In the genomic region with DNA sequence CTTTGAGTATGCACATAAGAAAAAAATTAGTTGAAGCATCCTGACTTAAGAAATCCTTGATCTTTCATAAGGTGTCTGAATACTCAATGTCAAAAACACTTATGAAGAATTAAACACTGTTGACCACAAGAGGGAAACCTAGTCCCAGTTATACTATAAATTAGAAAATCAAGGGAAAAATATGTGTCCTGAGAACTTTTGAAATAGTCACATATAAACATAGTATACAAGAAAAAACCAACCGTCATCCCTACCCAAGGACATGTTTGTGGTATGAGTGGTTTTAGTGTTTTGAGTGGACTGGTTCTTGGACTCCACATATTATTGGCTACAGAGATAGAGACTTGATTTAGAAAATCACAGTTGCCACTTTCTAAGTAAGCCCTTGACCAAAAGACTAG, we compare ENCODE assay signal across 8 cellular contexts. TPM values are rescaled to one million over a fixed set of nuclear protein-coding genes. Genes with fewer than 3 reads are reported as not detected.
DNase-seq lines count a peak whose midpoint lies in the region; ATAC-seq and TF ChIP-seq lines count a peak whose summit lies in the region.

No MANE protein-coding gene starts in this region.

- DNase-seq in heart right ventricle = no peak
- DNase-seq in cardiac septum (ENCODE audit: low spot score) = no peak
- peak; percentile 60 for DNase-seq in RKO (ENCODE audit: low spot score)
- DNase-seq in fibroblast of villous mesenchyme (ENCODE audit: low read depth) = peak; percentile 44
- DNase-seq in thyroid gland = no peak
- DNase-seq in activated naive CD4-positive, alpha-beta T cell (lab: John Stamatoyannopoulos, UW) = no peak

- peak in 8 of 9 donors; percentile 17 to 67 (median 60) for TF ChIP-seq CTCF in heart right ventricle (IDR thresholded peaks at IDR 0.05)
- TF ChIP-seq CTCF in fibroblast of villous mesenchyme (IDR thresholded peaks at IDR 0.05; ENCODE audit: insufficient read depth, low read depth, low read length) = peak; percentile 38
- TF ChIP-seq CTCF in thyroid gland (IDR thresholded peaks at IDR 0.05) = peak in 5 of 6 experiments; percentile 27 to 79 (median 53)

- 5 to 16% methylated on average over 1 of the region's 1 CpG for WGBS in heart right ventricle, 2 donors
- WGBS in thyroid gland, 2 donors = 0 to 2% methylated on average over 1 of the region's 1 CpG

- no peak overlapping the region for H3K4me3 ChIP-seq in heart right ventricle
- no peak overlapping the region for H3K4me3 ChIP-seq in fibroblast of villous mesenchyme (ENCODE audit: low read depth, low read length)
- H3K4me3 ChIP-seq in thyroid gland (replicated peaks in 1 of 3) = no peak overlapping the region

- H3K9me3 ChIP-seq in heart right ventricle (no peaks in the 10 kb centered on the region), thyroid gland (no peaks in the 10 kb centered on the region)

- H3K27me3 ChIP-seq in heart right ventricle = peaks cover 0 to 8% (median 0%) of the 10 kb centered on the region in 7 donors
- H3K27me3 ChIP-seq in thyroid gland = no peaks in the 10 kb centered on the region

- no peaks in the 10 kb centered on the region for H3K36me3 ChIP-seq in heart right ventricle
- H3K36me3 ChIP-seq in thyroid gland = no peaks in the 10 kb centered on the region

- H3K4me1 ChIP-seq in heart right ventricle (peaks cover 0 to 4% (median 0%) of the 10 kb centered on the region in 9 donors), thyroid gland (no peaks in the 10 kb centered on the region)

- intact Hi-C loops in heart right ventricle (cut with DNase I) = loop anchor here in 6 of 10 donors (1.0 to 10.0 kb wide), 8 partner anchors 183 to 435 kb away; no protein-coding TSS in a partner anchor
- intact Hi-C loops in cardiac septum (cut with DNase I) = loop anchor here (5.0 kb wide), 2 partner anchors 265 to 355 kb away; no protein-coding TSS in a partner anchor
- intact Hi-C loops in thyroid gland (cut with DNase I) = no loop called here

- ATAC-seq in heart right ventricle (no peak), GM21786 (IDR thresholded peaks at IDR 0.05; ENCODE audit: unreplicated experiment) (no peak), GM19397 (IDR thresholded peaks at IDR 0.05; ENCODE audit: unreplicated experiment) (no peak)

- no peak for TF ChIP-seq POLR2A in thyroid gland (IDR thresholded peaks at IDR 0.05)

- H3K27ac ChIP-seq in heart right ventricle = no peak overlapping the region
- H3K27ac ChIP-seq in thyroid gland = no peak overlapping the region

RNA-seq across cellular contexts. Expression of gene HLA-DRA, which starts 7.6 kb away (rescaled TPM):
- 100 to 1,000 TPM in 4 of 10 donors, 10 to 100 TPM in 6; 32.0 to 846 (median 94.7) TPM for total RNA-seq in heart right ventricle
- 10 to 100 TPM; 49.7 to 93.5 TPM for polyA plus RNA-seq in heart right ventricle
- total RNA-seq in cardiac septum = 94.0 TPM
- not detected in 2 replicates for total RNA-seq in fibroblast of villous mesenchyme
- total RNA-seq in thyroid gland = 100 to 1,000 TPM in 2 of 4 donors, 10 to 100 TPM in 2; 53.0 to 162 (median 106) TPM

RNA-seq across cellular contexts. Expression of gene BTNL2, which starts 25.1 kb away (rescaled TPM):
- total RNA-seq in heart right ventricle (not detected), cardiac septum (not detected), fibroblast of villous mesenchyme (not detected in 2 replicates), thyroid gland (not detected)
- not detected for polyA plus RNA-seq in heart right ventricle

Comparison
In these comparisons a context has a peak if more than half of its experiments do, and no peak if none do; other contexts are left out.
1. DNase-seq: peak in RKO (single experiment) and fibroblast of villous mesenchyme (single experiment); none in heart right ventricle (0 of 2), cardiac septum (single experiment), thyroid gland (0 of 2) and activated naive CD4-positive, alpha-beta T cell (0 of 4).
2. RNA of gene HLA-DRA, which starts 7.6 kb away (total RNA-seq): 53.0 to 162 TPM in thyroid gland, 32.0 to 846 TPM in heart right ventricle and 94.0 TPM in cardiac septum (single experiment); not detected in fibroblast of villous mesenchyme; every median in the first group is over 10 times any median in the second.
3. Peak in every context shown above with its lines, with median percentiles within 50 percentile points of each other: CTCF ChIP-seq.